8 cellular contexts compared by ENCODE assay signal in genomic region chr2:216216951-216217903, GRCh38.
A peak's percentile ranks its signal among the peaks of the same experiment; 100 is the strongest.
DNase-seq lines count a peak whose midpoint lies in the region; ATAC-seq and TF ChIP-seq lines count a peak whose summit lies in the region.

No MANE protein-coding gene starts in this region.

- no peak overlapping the region for H3K27ac Mint-ChIP-seq in Caco-2 (ENCODE audit: unreplicated experiment)

- no peak for ATAC-seq in upper lobe of left lung (ENCODE audit: low FRiP score in 2 of 2)
- ATAC-seq in GM18870 (IDR thresholded peaks at IDR 0.05; ENCODE audit: unreplicated experiment) = no peak

- POLR2A ChIA-PET in Caco-2 (lab: Charles Lee) = no interaction called here

- H3K9me3 ChIP-seq in left ventricle myocardium inferior (replicated peaks) (no peaks in the 10 kb centered on the region), right atrium auricular region (no peaks in the 10 kb centered on the region), fibroblast of lung (ENCODE audit: control insufficient read depth, insufficient read depth, low read depth, low read length) (no peaks in the 10 kb centered on the region), upper lobe of left lung (no peaks in the 10 kb centered on the region), Caco-2 (no peaks in the 10 kb centered on the region)

- H3K4me1 Mint-ChIP-seq in Caco-2 (ENCODE audit: low read depth, unreplicated experiment) = no peaks in the 10 kb centered on the region

- H3K9me3 Mint-ChIP-seq in Caco-2 (ENCODE audit: unreplicated experiment) = no peaks in the 10 kb centered on the region

- peak overlapping the region; percentile 32 for H3K4me2 ChIP-seq in fibroblast of lung (ENCODE audit: extremely low read depth, insufficient read depth, low read length)

- CTCF ChIA-PET in Caco-2 (lab: Charles Lee) = no interaction called here

- H2AFZ ChIP-seq in fibroblast of lung (ENCODE audit: low read length) = no peak overlapping the region

- H3K4me1 ChIP-seq in left ventricle myocardium inferior = peaks cover 17% of the 10 kb centered on the region
- no peaks in the 10 kb centered on the region for H3K4me1 ChIP-seq in right atrium auricular region
- H3K4me1 ChIP-seq in fibroblast of lung (ENCODE audit: control insufficient read depth, extremely low read depth, insufficient read depth, low read length) = peaks cover 23% of the 10 kb centered on the region
- peaks cover 12 to 23% (median 15%) of the 10 kb centered on the region in 4 donors for H3K4me1 ChIP-seq in upper lobe of left lung
- H3K4me1 ChIP-seq in Caco-2 = no peaks in the 10 kb centered on the region

- H3K27ac ChIP-seq in left ventricle myocardium inferior (replicated peaks) = peak overlapping the region; percentile 64
- peak overlapping the region in 1 of 2 donors; percentile 43 for H3K27ac ChIP-seq in right atrium auricular region
- peak overlapping the region; percentile 45 for H3K27ac ChIP-seq in fibroblast of lung (ENCODE audit: insufficient read depth, low read length)
- H3K27ac ChIP-seq in upper lobe of left lung = peak overlapping the region; percentile 36 to 71 (median 58)

- H3K4me3 Mint-ChIP-seq in Caco-2 (ENCODE audit: unreplicated experiment) = no peak overlapping the region

- no peaks in the 10 kb centered on the region for H4K20me1 ChIP-seq in fibroblast of lung (ENCODE audit: control insufficient read depth, extremely low read depth, insufficient read depth, low read length)

- H3K4me3 ChIP-seq in left ventricle myocardium inferior (no peak overlapping the region), right atrium auricular region (no peak overlapping the region), fibroblast of lung (replicated peaks in 1 of 4; ENCODE audit: control extremely low read depth in 1 of 4, insufficient read depth in 1 of 4, low read depth in 3 of 4, low read length in 4 of 4) (no peak overlapping the region), upper lobe of left lung (no peak overlapping the region), Caco-2 (ENCODE audit: low read depth, low read length) (no peak overlapping the region)

- no peaks in the 10 kb centered on the region for H3K36me3 ChIP-seq in left ventricle myocardium inferior
- H3K36me3 ChIP-seq in right atrium auricular region = no peaks in the 10 kb centered on the region
- H3K36me3 ChIP-seq in fibroblast of lung (ENCODE audit: control insufficient read depth, insufficient read depth, low read length) = no peaks in the 10 kb centered on the region
- H3K36me3 ChIP-seq in upper lobe of left lung = no peaks in the 10 kb centered on the region
- no peaks in the 10 kb centered on the region for H3K36me3 ChIP-seq in Caco-2 (ENCODE audit: control insufficient read depth, insufficient read depth, low read length)

- H3K79me2 ChIP-seq in fibroblast of lung (ENCODE audit: control insufficient read depth, insufficient read depth, low read length) = no peaks in the 10 kb centered on the region

- no peaks in the 10 kb centered on the region for H3K27me3 ChIP-seq in left ventricle myocardium inferior (ENCODE audit: low read depth)
- H3K27me3 ChIP-seq in right atrium auricular region = no peaks in the 10 kb centered on the region
- no peaks in the 10 kb centered on the region for H3K27me3 ChIP-seq in fibroblast of lung (ENCODE audit: control insufficient read depth, insufficient read depth, low read length)
- no peaks in the 10 kb centered on the region for H3K27me3 ChIP-seq in upper lobe of left lung
- H3K27me3 ChIP-seq in Caco-2 (replicated peaks; ENCODE audit: control insufficient read depth, insufficient read depth, low read length) = no peaks in the 10 kb centered on the region

- no peak overlapping the region for H3K9ac ChIP-seq in fibroblast of lung (ENCODE audit: insufficient read depth, low read length)

- BruUV-seq in Caco-2 (replicated peaks; lab: Mats Ljungman, UMichigan) = no TSS peak

- TF ChIP-seq CTCF in left ventricle myocardium inferior (IDR thresholded peaks at IDR 0.05; ENCODE audit: borderline replicate concordance) (no peak), right atrium auricular region (IDR thresholded peaks at IDR 0.05) (no peak), fibroblast of lung (conservative IDR thresholded peaks at IDR 0.05 in 1 of 2, IDR thresholded peaks at IDR 0.05 in 1 of 2; ENCODE audit: low read depth in 1 of 2, low read length in 2 of 2) (peak in 1 of 2 donors; percentile 11), upper lobe of left lung (IDR thresholded peaks at IDR 0.05) (no peak), Caco-2 (IDR thresholded peaks at IDR 0.05; ENCODE audit: insufficient read depth in 1 of 2, low read depth in 1 of 2, low read length in 1 of 2, severe bottlenecking in 1 of 2, unreplicated experiment in 1 of 2) (no peak)

- peaks cover 27% of the 10 kb centered on the region for H3K36me3 Mint-ChIP-seq in Caco-2 (ENCODE audit: insufficient read depth, unreplicated experiment)

- WGBS in upper lobe of left lung, 2 donors = 64% methylated on average over 7 of the region's 7 CpGs

- peak in 1 of 4 donors; percentile 9 for TF ChIP-seq EP300 in upper lobe of left lung (IDR thresholded peaks at IDR 0.05)

- intact Hi-C loops in left ventricle myocardium inferior (cut with micrococcal nuclease) (no loop called here), Caco-2 (cut with micrococcal nuclease; ENCODE audit: unreplicated experiment) (no loop called here)

- no peak for TF ChIP-seq POLR2A in upper lobe of left lung (IDR thresholded peaks at IDR 0.05)

- no peaks in the 10 kb centered on the region for H3K27me3 Mint-ChIP-seq in Caco-2 (ENCODE audit: insufficient read depth, unreplicated experiment)

- DNase-seq in left ventricle myocardium inferior = no peak
- DNase-seq in right atrium auricular region (ENCODE audit: low spot score) = no peak
- DNase-seq in RPMI7951 (ENCODE audit: low read depth) = peak; percentile 96
- DNase-seq in fibroblast of lung (ENCODE audit: low read depth in 2 of 2) = peak; percentile 57 to 74
- no peak for DNase-seq in upper lobe of left lung
- DNase-seq in NCI-H446 (lab: John Stamatoyannopoulos, UW) = no peak
- DNase-seq in Caco-2 = no peak

Comparison
In these comparisons a context has a peak if more than half of its experiments do, and no peak if none do; other contexts are left out.
1. DNase-seq: peak in RPMI7951 (single experiment) and fibroblast of lung (2 of 2); none in left ventricle myocardium inferior (single experiment), right atrium auricular region (single experiment), upper lobe of left lung (0 of 2), NCI-H446 (0 of 2) and Caco-2 (0 of 2).